ENCODE assay signal across 9 cellular contexts in genomic region chr6:123744840-123745239, GRCh38. TPM values are rescaled to one million over a fixed set of nuclear protein-coding genes. Genes with fewer than 3 reads are reported as not detected.
"Had no signal": no experiment of that assay in that cellular context is flagged by ENCODE, and none has a peak within 500 bp of the region (broad histone marks: within the 10 kb centered on the region; RNA-seq: fewer than 3 reads in every experiment).

No MANE protein-coding gene starts in this region.

- H3K27ac ChIP-seq: GM23248 had no signal

- H3K36me3 ChIP-seq: HAP-1 had no signal

- H3K4me3 ChIP-seq: GM23248, GM23338, HAP-1 had no signal

- DNase-seq: GM23248, GOT3, H7, H9, HCEC 1CT, HFFc6 had no signal

- H3K9me3 ChIP-seq: HAP-1 had no signal

- ATAC-seq: GM23338, HCT116 had no signal

RNA-seq across cellular contexts. Expression of gene NKAIN2, which starts 58.8 kb away (rescaled TPM):
- total RNA-seq: GM23248, HFFc6 had no signal
- polyA plus RNA-seq: GM23248 had no signal
